Comparison of ENCODE assay signal across 16 cellular contexts in genomic region chr9:94134629-94135028, GRCh38. TPM values are rescaled to one million over a fixed set of nuclear protein-coding genes. Genes with fewer than 3 reads are reported as not detected.
A peak's percentile ranks its signal among the peaks of the same experiment; 100 is the strongest.
DNase-seq lines count a peak whose midpoint lies in the region; ATAC-seq and TF ChIP-seq lines count a peak whose summit lies in the region.
"Had no signal": no experiment of that assay in that cellular context is flagged by ENCODE, and none has a peak within 500 bp of the region (broad histone marks: within the 10 kb centered on the region; RNA-seq: fewer than 3 reads in every experiment).

No MANE protein-coding gene starts in this region.

- H3K4me1 ChIP-seq in heart left ventricle (peaks cover 0 to 30% (median 18%) of the 10 kb centered on the region in 12 donors), esophagus muscularis mucosa (peaks cover 35 to 64% (median 56%) of the 10 kb centered on the region in 4 donors), prostate gland (replicated peaks) (peaks cover 7% of the 10 kb centered on the region), upper lobe of left lung (peaks cover 14 to 31% (median 26%) of the 10 kb centered on the region in 4 donors)

- H3K27me3 ChIP-seq in heart left ventricle: no peaks in the 10 kb centered on the region
- H3K27me3 ChIP-seq in esophagus muscularis mucosa: no peaks in the 10 kb centered on the region
- H3K27me3 ChIP-seq in prostate gland (replicated peaks; ENCODE audit: insufficient read depth): no peaks in the 10 kb centered on the region
- no peaks in the 10 kb centered on the region for H3K27me3 ChIP-seq in upper lobe of left lung
- H3K27me3 ChIP-seq: foreskin keratinocyte, Peyer's patch had no signal

- H3K4me3 ChIP-seq in heart left ventricle (no peak overlapping the region), esophagus muscularis mucosa (peak overlapping the region in 3 of 4 donors; percentile 16 to 29 (median 18)), prostate gland (no peak overlapping the region), upper lobe of left lung (no peak overlapping the region)
- H3K4me3 ChIP-seq: Peyer's patch had no signal

- intact Hi-C loops in heart left ventricle (cut with DNase I): loop anchor here in 5 of 10 donors (5.0 to 10.0 kb wide), 5 partner anchors 37 to 52 kb away; partner anchors contain the start of gene PTPDC1 (in 3 of the 5)
- intact Hi-C loops in left ventricle myocardium superior (cut with micrococcal nuclease): no loop called here
- intact Hi-C loops in esophagus muscularis mucosa (cut with DNase I): loop anchor here (5.0 kb wide), 1 partner anchor 33 kb away; no protein-coding TSS in a partner anchor
- intact Hi-C loops in prostate gland (cut with DNase I): loop anchor here (1.0 kb wide), 1 partner anchor 32 kb away; no protein-coding TSS in a partner anchor

- TF ChIP-seq POLR2A in heart left ventricle (IDR thresholded peaks at IDR 0.05): no peak
- no peak for TF ChIP-seq POLR2A in esophagus muscularis mucosa (IDR thresholded peaks at IDR 0.05; ENCODE audit: low read depth)
- TF ChIP-seq POLR2A in prostate gland (IDR thresholded peaks at IDR 0.05): no peak
- no peak for TF ChIP-seq POLR2A in upper lobe of left lung (IDR thresholded peaks at IDR 0.05)

- H3K36me3 ChIP-seq in heart left ventricle (no peaks in the 10 kb centered on the region), esophagus muscularis mucosa (no peaks in the 10 kb centered on the region), prostate gland (no peaks in the 10 kb centered on the region), upper lobe of left lung (no peaks in the 10 kb centered on the region)
- H3K36me3 ChIP-seq: Peyer's patch had no signal

- TF ChIP-seq EP300 in esophagus muscularis mucosa (IDR thresholded peaks at IDR 0.05): no peak
- no peak for TF ChIP-seq EP300 in upper lobe of left lung (IDR thresholded peaks at IDR 0.05)

- ATAC-seq in heart left ventricle (no peak), left ventricle myocardium superior (no peak), upper lobe of left lung (ENCODE audit: low FRiP score in 2 of 2) (no peak), HG03280 (IDR thresholded peaks at IDR 0.05; ENCODE audit: unreplicated experiment) (no peak), GM18909 (IDR thresholded peaks at IDR 0.05; ENCODE audit: poor library complexity, unreplicated experiment) (no peak), GM19023 (IDR thresholded peaks at IDR 0.05; ENCODE audit: unreplicated experiment) (no peak)
- ATAC-seq: foreskin keratinocyte had no signal

- H3K9me3 ChIP-seq in heart left ventricle (no peaks in the 10 kb centered on the region), esophagus muscularis mucosa (no peaks in the 10 kb centered on the region), prostate gland (no peaks in the 10 kb centered on the region), upper lobe of left lung (no peaks in the 10 kb centered on the region)
- H3K9me3 ChIP-seq: Peyer's patch had no signal

- DNase-seq in heart left ventricle: no peak
- no peak for DNase-seq in left ventricle myocardium superior
- no peak for DNase-seq in esophagus muscularis mucosa (ENCODE audit: extremely low spot score)
- no peak for DNase-seq in prostate gland (ENCODE audit: low spot score)
- no peak for DNase-seq in upper lobe of left lung
- DNase-seq: activated CD4-positive, alpha-beta T cell treated with anti-CD3 and anti-CD28 coated beads, Interleukin-2, amount 50 U/mL, for 4 hours; activated T-cell treated with anti-CD3 and anti-CD28 coated beads, Interleukin-2, amount 50 U/mL, for 24 hours; CD4-positive, alpha-beta T cell; endodermal cell; NCI-H1092; Peyer's patch had no signal

- H3K27ac ChIP-seq in heart left ventricle (peak overlapping the region; percentile 31 to 89 (median 64)), esophagus muscularis mucosa (replicated peaks in 1 of 4) (peak overlapping the region; percentile 88 to 93 (median 89)), prostate gland (peak overlapping the region; percentile 72 to 76), upper lobe of left lung (peak overlapping the region; percentile 65 to 89 (median 72))
- H3K27ac ChIP-seq: foreskin keratinocyte, HL-60 had no signal

- TF ChIP-seq CTCF in heart left ventricle (IDR thresholded peaks at IDR 0.05) (no peak), esophagus muscularis mucosa (IDR thresholded peaks at IDR 0.05) (no peak), prostate gland (IDR thresholded peaks at IDR 0.05) (no peak), upper lobe of left lung (IDR thresholded peaks at IDR 0.05) (no peak)

- 82 to 90% (median 86%) methylated on average over 7 of the region's 7 CpGs for WGBS in heart left ventricle, 4 donors
- WGBS in esophagus muscularis mucosa: 70% methylated on average over 7 of the region's 7 CpGs
- 73% methylated on average over 7 of the region's 7 CpGs for WGBS in prostate gland
- 63 to 71% methylated on average over 7 of the region's 7 CpGs for WGBS in upper lobe of left lung, 2 donors

RNA-seq across cellular contexts. Expression of gene PTPDC1, which starts 50.4 kb away (rescaled TPM):
- total RNA-seq in heart left ventricle: 10 to 100 TPM in 3 of 9 donors, 1 to 10 TPM in 6; 6.4 to 12.3 (median 9.5) TPM
- polyA plus RNA-seq in heart left ventricle: 1 to 10 TPM; 6.0 to 7.9 TPM
- 8.3 TPM for total RNA-seq in left ventricle myocardium superior
- 10 to 100 TPM; 15.4 to 21.6 (median 17.8) TPM for total RNA-seq in esophagus muscularis mucosa
- 10 to 100 TPM in 1 of 2 donors, 1 to 10 TPM in 1; 4.6 to 17.9 TPM for total RNA-seq in prostate gland
- 10 to 100 TPM in 4 of 6 donors, 1 to 10 TPM in 2; 9.0 to 24.5 (median 16.6) TPM for total RNA-seq in upper lobe of left lung

Comparison
In these comparisons a context has a peak if more than half of its experiments do, and no peak if none do; other contexts are left out.
1. H3K4me3 ChIP-seq: peak in esophagus muscularis mucosa (3 of 4); none in heart left ventricle (0 of 12), prostate gland (0 of 2) and upper lobe of left lung (0 of 4).
2. Peak in every context shown above with its lines, with median percentiles within 50 percentile points of each other: H3K27ac ChIP-seq.